8 cellular contexts compared by ENCODE assay signal in genomic region chrX:119943185-119943988, GRCh38. TPM values are rescaled to one million over a fixed set of nuclear protein-coding genes. Genes with fewer than 3 reads are reported as not detected.
DNase-seq lines count a peak whose midpoint lies in the region; ATAC-seq and TF ChIP-seq lines count a peak whose summit lies in the region.

TSS of gene NKAP (minus strand) at chrX:119943751. CDS start at chrX:119943605, 146 bp downstream.

- peak within 1 kb of the TSS; percentile 66 to 83 (median 80) for H3K4me3 ChIP-seq in heart right ventricle
- peak within 1 kb of the TSS; percentile 76 for H3K4me3 ChIP-seq in upper lobe of right lung

- DNase-seq in NCI-H1436 treated with DMSO at 0.1 percent for 48 hours (lab: John Stamatoyannopoulos, UW) (peak; percentile 55), T-helper 1 cell (peak; percentile 47 to 84 (median 60)), amniotic stem cell (lab: John Stamatoyannopoulos, UW) (peak; percentile 55), heart right ventricle (peak; percentile 66 to 84), posterior cingulate gyrus (peak; percentile 51 to 94 (median 71)), upper lobe of right lung (peak; percentile 81)

- peak in 2 of 9 donors; percentile 9 to 10 for TF ChIP-seq CTCF in heart right ventricle (IDR thresholded peaks at IDR 0.05)
- no peak for TF ChIP-seq CTCF in upper lobe of right lung (IDR thresholded peaks at IDR 0.05)

- H3K27me3 ChIP-seq in heart right ventricle: no peaks in the 10 kb centered on the region
- no peaks in the 10 kb centered on the region for H3K27me3 ChIP-seq in upper lobe of right lung

- WGBS in heart right ventricle, 2 donors: 0% methylated on average over 38 to 59 of the region's 59 CpGs

- peak; percentile 56 for TF ChIP-seq POLR2A in GM15510 (IDR thresholded peaks at IDR 0.05; ENCODE audit: borderline replicate concordance, extremely low read depth, insufficient read length)

- H3K27ac ChIP-seq in heart right ventricle (peak within 1 kb of the TSS; percentile 46 to 92 (median 88)), upper lobe of right lung (peak within 1 kb of the TSS; percentile 93)

- H3K36me3 ChIP-seq in heart right ventricle (peaks cover 0 to 5% (median 0%) of the 10 kb centered on the region in 9 donors), upper lobe of right lung (no peaks in the 10 kb centered on the region)

- intact Hi-C loops in heart right ventricle (cut with DNase I) (no loop called here), posterior cingulate gyrus (cut with DNase I) (loop anchor here (10.0 kb wide), 1 partner anchor 69 kb away; the partner anchor contains the start of genes NDUFA1 and RNF113A), upper lobe of right lung (cut with DNase I) (no loop called here)

- H3K4me1 ChIP-seq in heart right ventricle (peaks cover 0 to 18% (median 12%) of the 10 kb centered on the region in 9 donors), upper lobe of right lung (peaks cover 9% of the 10 kb centered on the region)

- peak; percentile 76 for ATAC-seq in HG02870 (IDR thresholded peaks at IDR 0.05; ENCODE audit: unreplicated experiment)
- ATAC-seq in heart right ventricle: peak; percentile 93 to 99 (median 96)
- ATAC-seq in upper lobe of right lung: peak; percentile 99

- H3K9me3 ChIP-seq in heart right ventricle (no peaks in the 10 kb centered on the region), upper lobe of right lung (no peaks in the 10 kb centered on the region)

RNA-seq across cellular contexts. Expression of gene NKAP, which starts in this region (rescaled TPM):
- 1 to 10 TPM; 5.2 to 7.3 (median 5.8) TPM for total RNA-seq in heart right ventricle
- polyA plus RNA-seq in heart right ventricle: 1 to 10 TPM; 4.7 to 8.6 TPM
- total RNA-seq in upper lobe of right lung: 7.8 TPM

Comparison
In these comparisons a context has a peak if more than half of its experiments do, and no peak if none do; other contexts are left out.
1. Peak in every context shown above with its lines: DNase-seq, ATAC-seq, H3K4me3 ChIP-seq and H3K27ac ChIP-seq.